Comparison of ENCODE assay signal across 15 cellular contexts in the genomic region with DNA sequence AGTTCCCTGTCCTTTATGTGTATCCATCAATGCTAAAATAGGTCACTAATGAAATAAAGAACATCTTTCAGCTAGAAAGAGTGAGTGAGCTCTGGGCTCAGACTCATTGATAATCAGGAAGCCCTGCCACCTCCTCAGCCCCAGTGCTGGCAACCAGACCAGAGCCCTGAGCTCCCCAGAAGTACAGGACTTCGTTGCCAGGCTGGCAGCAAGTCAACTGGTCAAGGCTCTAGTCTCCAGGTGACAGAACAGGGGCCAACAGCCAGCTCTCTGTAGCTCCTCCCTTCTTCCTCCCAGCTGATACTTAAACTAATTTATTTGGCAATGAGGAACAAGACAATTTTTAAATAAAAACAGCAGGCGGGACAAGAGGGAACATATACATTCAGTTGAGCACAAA.
"Had no signal": no experiment of that assay in that cellular context is flagged by ENCODE, and none has a peak within 500 bp of the region (broad histone marks: within the 10 kb centered on the region; RNA-seq: fewer than 3 reads in every experiment).

No MANE protein-coding gene starts in this region.

- DNase-seq: cerebellar nuclear complex; colonic mucosa; dermis blood vessel endothelial cell; foreskin keratinocyte; heart right ventricle; kidney glomerular epithelial cell; mucosa of descending colon; naive thymus-derived CD8-positive, alpha-beta T cell; right lobe of liver; stimulated activated CD4-positive, alpha-beta T cell treated with anti-CD3 and anti-CD28 coated beads, Interleukin-1b, Interleukin-23, amount 100 ng/mL, for 48 hours; stimulated activated CD4-positive, alpha-beta T cell treated with anti-CD3 and anti-CD28 coated beads, Interleukin-4, amount 100 ng/mL, for 4 hours; stimulated activated naive B cell treated with anti-CD40 and anti-IgM and Interleukin-4, amounts not matched to agents 10 μg/mL and 1 μg/mL and 100 μg/mL, for 72 hours; stimulated activated naive CD8-positive, alpha-beta T cell treated with anti-CD3 and anti-CD28 coated beads, Interleukin-15, amount 100 ng/mL, for 72 hours; testis; transverse colon had no signal
